9 cellular contexts compared by ENCODE assay signal in the genomic region with DNA sequence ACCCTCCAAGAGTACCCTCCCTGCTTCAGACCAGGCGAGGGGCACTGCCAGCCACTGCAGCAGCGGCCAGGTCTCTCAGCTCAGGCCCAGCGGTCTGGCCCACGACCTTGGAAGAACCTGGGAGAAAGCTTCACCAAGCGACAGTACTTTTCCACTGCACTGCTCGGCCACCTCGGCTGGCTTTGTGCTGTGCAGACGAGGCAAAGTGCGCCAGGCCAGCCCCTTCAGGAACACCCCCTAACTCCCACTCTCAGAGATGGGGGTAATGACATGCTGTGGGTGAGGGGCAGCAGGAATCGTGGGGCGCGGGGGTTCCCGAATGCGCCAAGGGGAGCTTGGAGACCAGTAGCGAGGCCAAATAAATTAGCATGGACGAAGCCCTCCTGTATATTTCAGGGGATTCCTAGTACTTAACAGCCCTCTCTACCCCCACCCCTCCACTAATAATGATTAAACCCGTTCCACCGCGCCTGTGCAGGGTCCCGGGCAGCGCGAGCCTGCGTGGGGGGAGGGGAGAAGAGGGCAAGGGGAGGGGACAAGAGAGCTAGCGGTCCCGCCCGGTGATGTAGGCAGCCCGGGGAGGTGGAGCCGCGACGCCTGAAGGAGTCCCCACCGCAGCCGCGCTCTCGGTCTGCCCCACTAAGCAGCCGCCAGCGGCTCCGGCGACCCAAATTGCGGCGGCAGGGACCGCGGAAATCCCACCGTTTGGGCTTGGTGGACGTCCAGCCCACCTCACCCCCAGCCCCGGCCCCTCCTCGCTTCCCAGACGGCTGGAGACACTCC. TPM values are rescaled to one million over a fixed set of nuclear protein-coding genes. Genes with fewer than 3 reads are reported as not detected.
DNase-seq lines count a peak whose midpoint lies in the region; ATAC-seq and TF ChIP-seq lines count a peak whose summit lies in the region.
"Had no signal": no experiment of that assay in that cellular context is flagged by ENCODE, and none has a peak within 500 bp of the region (broad histone marks: within the 10 kb centered on the region; RNA-seq: fewer than 3 reads in every experiment).

A gene with protein sequence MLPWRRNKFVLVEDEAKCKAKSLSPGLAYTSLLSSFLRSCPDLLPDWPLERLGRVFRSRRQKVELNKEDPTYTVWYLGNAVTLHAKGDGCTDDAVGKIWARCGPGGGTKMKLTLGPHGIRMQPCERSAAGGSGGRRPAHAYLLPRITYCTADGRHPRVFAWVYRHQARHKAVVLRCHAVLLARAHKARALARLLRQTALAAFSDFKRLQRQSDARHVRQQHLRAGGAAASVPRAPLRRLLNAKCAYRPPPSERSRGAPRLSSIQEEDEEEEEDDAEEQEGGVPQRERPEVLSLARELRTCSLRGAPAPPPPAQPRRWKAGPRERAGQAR (plus strand): TSS at position 629 of the 783 bp plus-strand sequence. CDS start 401 bp downstream, outside the sequence.

- H3K36me3 Mint-ChIP-seq in activated T-cell treated with anti-CD3 and anti-CD28 coated beads, Interleukin-2, amount 50 U/mL, for 72 hours (ENCODE audit: insufficient read depth in 2 of 2) = no peaks in the 10 kb centered on the region
- H3K36me3 Mint-ChIP-seq: CD4-positive, CD25-positive, alpha-beta regulatory T cell had no signal

- H3K4me1 ChIP-seq in hepatocyte (ENCODE audit: insufficient read depth) (peaks cover 16% of the 10 kb centered on the region), gastrocnemius medialis (peaks cover 0 to 9% of the 10 kb centered on the region in 2 donors)

- H3K27ac ChIP-seq in hepatocyte (no peak within 1 kb of the TSS), gastrocnemius medialis (peak within 1 kb of the TSS; percentile 17 to 58 (median 46))

- DNase-seq in NCI-H1436 (lab: John Stamatoyannopoulos, UW) = peak; percentile 12
- DNase-seq in NCI-H1436 treated with DMSO at 0.1 percent for 48 hours (lab: John Stamatoyannopoulos, UW) = no peak
- peak; percentile 4 to 8 for DNase-seq in activated T-cell treated with anti-CD3 and anti-CD28 coated beads, Interleukin-2, amount 50 U/mL, for 72 hours
- peak; percentile 80 for DNase-seq in hepatocyte (ENCODE audit: low spot score)
- DNase-seq in gastrocnemius medialis = peak; percentile 24 to 49
- DNase-seq in inferior parietal cortex (ENCODE audit: extremely low spot score) = no peak

- H3K4me3 ChIP-seq in hepatocyte (peak within 1 kb of the TSS; percentile 36), gastrocnemius medialis (peak within 1 kb of the TSS; percentile 35 to 50 (median 47))

- ATAC-seq in activated T-cell treated with anti-CD3 and anti-CD28 coated beads, Interleukin-2, amount 50 U/mL, for 72 hours (replicated peaks in 1 of 2) = peak; percentile 20 to 50
- ATAC-seq in gastrocnemius medialis (peak; percentile 49 to 50), GM21529 (IDR thresholded peaks at IDR 0.05; ENCODE audit: unreplicated experiment) (no peak), GM19023 (IDR thresholded peaks at IDR 0.05; ENCODE audit: unreplicated experiment) (no peak)

- H3K36me3 ChIP-seq in hepatocyte (replicated peaks; ENCODE audit: insufficient read depth, low read depth) = no peaks in the 10 kb centered on the region
- no peaks in the 10 kb centered on the region for H3K36me3 ChIP-seq in gastrocnemius medialis

- H3K9me3 ChIP-seq in hepatocyte (ENCODE audit: low read depth) (no peaks in the 10 kb centered on the region), gastrocnemius medialis (no peaks in the 10 kb centered on the region)

- H3K27ac Mint-ChIP-seq in activated T-cell treated with anti-CD3 and anti-CD28 coated beads, Interleukin-2, amount 50 U/mL, for 72 hours = no peak within 1 kb of the TSS
- H3K27ac Mint-ChIP-seq: CD4-positive, CD25-positive, alpha-beta regulatory T cell had no signal

- no peaks in the 10 kb centered on the region for H3K9me3 Mint-ChIP-seq in activated T-cell treated with anti-CD3 and anti-CD28 coated beads, Interleukin-2, amount 50 U/mL, for 72 hours
- H3K9me3 Mint-ChIP-seq: CD4-positive, CD25-positive, alpha-beta regulatory T cell had no signal

- H3K27me3 ChIP-seq in hepatocyte (peaks cover 69% of the 10 kb centered on the region), gastrocnemius medialis (peaks cover 10 to 32% (median 29%) of the 10 kb centered on the region in 3 donors)

- intact Hi-C loops in gastrocnemius medialis (cut with DNase I; ENCODE audit: low total_unique reads) = no loop called here

- H4K20me1 ChIP-seq in hepatocyte (ENCODE audit: insufficient read depth, poor library complexity, severe bottlenecking) = no peaks in the 10 kb centered on the region

- TF ChIP-seq CTCF in hepatocyte (IDR thresholded peaks at IDR 0.05; ENCODE audit: poor library complexity) (no peak), gastrocnemius medialis (IDR thresholded peaks at IDR 0.05 in 4 of 5, conservative IDR thresholded peaks at IDR 0.05 in 1 of 5) (no peak)

- no peak within 1 kb of the TSS for H3K4me3 Mint-ChIP-seq in activated T-cell treated with anti-CD3 and anti-CD28 coated beads, Interleukin-2, amount 50 U/mL, for 72 hours
- H3K4me3 Mint-ChIP-seq: CD4-positive, CD25-positive, alpha-beta regulatory T cell had no signal

- peak within 1 kb of the TSS; percentile 57 for H2AFZ ChIP-seq in hepatocyte

- WGBS in hepatocyte (ENCODE audit: low lambda C conversion rate, missing lambda C conversion rate) = 4% methylated on average over 35 of the region's 47 CpGs

- no peaks in the 10 kb centered on the region for H3K4me1 Mint-ChIP-seq in activated T-cell treated with anti-CD3 and anti-CD28 coated beads, Interleukin-2, amount 50 U/mL, for 72 hours (ENCODE audit: low read depth)

- no peaks in the 10 kb centered on the region for H3K9me2 ChIP-seq in hepatocyte (replicated peaks; ENCODE audit: insufficient read depth)

- in situ Hi-C loops in gastrocnemius medialis (cut with MboI; ENCODE audit: low sequenced_read_pairs in 4 of 4) = no loop called here

- peak within 1 kb of the TSS; percentile 94 for H3K4me2 ChIP-seq in hepatocyte

- H3K27me3 Mint-ChIP-seq in activated T-cell treated with anti-CD3 and anti-CD28 coated beads, Interleukin-2, amount 50 U/mL, for 72 hours (ENCODE audit: low read depth) = peaks cover 12% of the 10 kb centered on the region

- peak in 1 of 2 donors; percentile 8 for TF ChIP-seq POLR2A in gastrocnemius medialis (IDR thresholded peaks at IDR 0.05)

- no peaks in the 10 kb centered on the region for H3K79me2 ChIP-seq in hepatocyte

RNA-seq across cellular contexts. Expression of the gene that starts here (rescaled TPM):
- not detected for total RNA-seq in activated T-cell treated with anti-CD3 and anti-CD28 coated beads, Interleukin-2, amount 50 U/mL, for 72 hours
- total RNA-seq in hepatocyte = 0.10 and 0.28 TPM in 2 replicates
- polyA plus RNA-seq in hepatocyte = 0.81 and 1.3 TPM in 2 replicates
- total RNA-seq in gastrocnemius medialis = under 1 TPM in 2 of 4 donors, not detected in 2; 0.09 to 0.10 TPM
- total RNA-seq: CD4-positive, CD25-positive, alpha-beta regulatory T cell had no signal
- polyA plus RNA-seq: CD4-positive, CD25-positive, alpha-beta regulatory T cell had no signal

Comparison
In these comparisons a context has a peak if more than half of its experiments do, and no peak if none do; other contexts are left out.
1. DNase-seq: peak in NCI-H1436 (single experiment) and hepatocyte (single experiment); none in NCI-H1436 treated with DMSO at 0.1 percent for 48 hours (single experiment) and inferior parietal cortex (single experiment).
2. Peak in DNase-seq and ATAC-seq in activated T-cell treated with anti-CD3 and anti-CD28 coated beads, Interleukin-2, amount 50 U/mL, for 72 hours; RNA of the gene not detected or under 1 TPM.
3. Peak in DNase-seq, ATAC-seq, H3K4me3 ChIP-seq and H3K27ac ChIP-seq in gastrocnemius medialis; RNA of the gene not detected or under 1 TPM.